Comparison of ENCODE assay signal across 24 cellular contexts in the genomic region with DNA sequence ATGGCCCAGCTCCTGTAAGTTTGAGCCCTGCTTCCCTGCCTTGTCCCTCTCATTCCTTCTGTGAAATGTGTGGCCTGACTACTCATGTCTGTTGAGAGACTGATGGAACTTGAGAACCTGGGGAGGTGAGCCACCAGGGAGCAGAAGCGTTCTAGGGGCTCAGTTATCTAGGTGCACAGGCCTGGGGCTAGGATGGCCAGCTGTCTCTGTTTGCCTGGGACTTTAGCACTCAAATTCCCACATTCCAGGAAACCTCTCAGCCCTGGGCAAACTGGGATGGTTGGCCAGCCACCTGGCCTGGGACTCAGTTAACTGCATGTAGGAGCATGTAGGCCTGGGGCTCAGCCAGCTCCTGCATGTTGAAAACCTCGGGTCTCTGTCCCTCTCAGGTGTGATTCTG. TPM values are rescaled to one million over a fixed set of nuclear protein-coding genes. Genes with fewer than 3 reads are reported as not detected.
"Had no signal": no experiment of that assay in that cellular context is flagged by ENCODE, and none has a peak within 500 bp of the region (broad histone marks: within the 10 kb centered on the region; RNA-seq: fewer than 3 reads in every experiment).

No MANE protein-coding gene starts in this region.

- H3K9me3 ChIP-seq: body of pancreas, left lung, ovary, upper lobe of right lung had no signal

- DNase-seq: activated CD4-positive, alpha-beta memory T cell treated with anti-CD3 and anti-CD28 coated beads, Interleukin-2, amount 10 ng/mL, durations not matched to agents 7 days and 5 days; activated CD4-positive, alpha-beta T cell treated with anti-CD3 and anti-CD28 coated beads for 36 hours; activated naive CD4-positive, alpha-beta T cell; activated naive CD8-positive, alpha-beta T cell treated with anti-CD3 and anti-CD28 coated beads for 36 hours; activated T-cell treated with anti-CD3 and anti-CD28 coated beads, Interleukin-2, amount 50 U/mL, for 1 hour; body of pancreas; central memory CD4-positive, alpha-beta T cell; dorsolateral prefrontal cortex; foreskin melanocyte; hypothalamus; kidney; left lung; ovary; stimulated activated naive B cell treated with anti-CD40 and anti-IgM and Interleukin-4, amounts not matched to agents 10 μg/mL and 1 μg/mL and 100 μg/mL, for 72 hours; upper lobe of right lung had no signal

- H3K36me3 ChIP-seq: left lung, ovary, upper lobe of right lung had no signal

- H3K4me1 ChIP-seq: left lung, upper lobe of right lung had no signal

- H3K27me3 ChIP-seq: body of pancreas, dorsolateral prefrontal cortex, left lung, ovary, upper lobe of right lung had no signal

- H3K4me3 ChIP-seq: body of pancreas, dorsolateral prefrontal cortex, left lung, ovary, upper lobe of right lung had no signal

- H3K27ac ChIP-seq: body of pancreas, dorsolateral prefrontal cortex, left lung, ovary, upper lobe of right lung had no signal

- FAIRE-seq: colon, kidney, TTC549 had no signal

RNA-seq across cellular contexts. Expression of gene EPN3, which starts 9.3 kb away (rescaled TPM):
- total RNA-seq: activated CD4-positive, alpha-beta memory T cell treated with anti-CD3 and anti-CD28 coated beads, Interleukin-2, amount 10 ng/mL, durations not matched to agents 7 days and 5 days; activated CD4-positive, alpha-beta T cell treated with anti-CD3 and anti-CD28 coated beads for 36 hours; activated naive CD8-positive, alpha-beta T cell treated with anti-CD3 and anti-CD28 coated beads for 36 hours; activated T-helper 17 cell treated with anti-CD3 and anti-CD28 coated beads, Interleukin-2, amount 50 U/mL, for 72 hours; fibroblast of lung; lung microvascular endothelial cell; mononuclear cell; neural crest cell; T-helper 2 cell treated with Interferon-gamma antibody and Interleukin-4, amounts not matched to agents 100 ng/mL and 5 ng/mL, for 36 hours had no signal
- polyA plus RNA-seq: fibroblast of lung had no signal

RNA-seq across cellular contexts. Expression of gene CACNA1G, which starts 37.3 kb away (rescaled TPM):
- total RNA-seq: activated CD4-positive, alpha-beta memory T cell treated with anti-CD3 and anti-CD28 coated beads, Interleukin-2, amount 10 ng/mL, durations not matched to agents 7 days and 5 days; activated CD4-positive, alpha-beta T cell treated with anti-CD3 and anti-CD28 coated beads for 36 hours; epithelial cell of proximal tubule; lung microvascular endothelial cell; T-helper 2 cell treated with Interferon-gamma antibody and Interleukin-4, amounts not matched to agents 100 ng/mL and 5 ng/mL, for 36 hours; upper lobe of right lung had no signal
